In genomic region chr5:30539004-30539634, GRCh38 we compare ENCODE assay signal across 18 cellular contexts.
DNase-seq lines count a peak whose midpoint lies in the region; ATAC-seq, FAIRE-seq and TF ChIP-seq lines count a peak whose summit lies in the region.
"Had no signal": no experiment of that assay in that cellular context is flagged by ENCODE, and none has a peak within 500 bp of the region (broad histone marks: within the 10 kb centered on the region; RNA-seq: fewer than 3 reads in every experiment).

No MANE protein-coding gene starts in this region.

- TF ChIP-seq POLR2A in heart left ventricle (IDR thresholded peaks at IDR 0.05) = no peak

- WGBS in heart left ventricle, 4 donors = 20 to 43% (median 30%) methylated on average over 4 of the region's 4 CpGs
- 47% methylated on average over 2 of the region's 4 CpGs for WGBS in mesenchymal stem cell

- no peak overlapping the region for H3K4me3 ChIP-seq in astrocyte (ENCODE audit: insufficient read depth, low read depth, low read length)
- H3K4me3 ChIP-seq in heart left ventricle = no peak overlapping the region
- no peak overlapping the region for H3K4me3 ChIP-seq in mesenchymal stem cell (ENCODE audit: insufficient read depth in 1 of 2, low read depth in 1 of 2, low read length in 2 of 2)
- H3K4me3 ChIP-seq: gastrocnemius medialis, K562 had no signal

- no peak overlapping the region for H3K4ac ChIP-seq in mesenchymal stem cell (ENCODE audit: low read depth in 1 of 2, low read length in 2 of 2)

- H3K27me3 Mint-ChIP-seq in astrocyte (ENCODE audit: low read depth, unreplicated experiment) = no peaks in the 10 kb centered on the region
- H3K27me3 Mint-ChIP-seq: activated naive CD8-positive, alpha-beta T cell; dendritic cell treated with granulocyte-macrophage colony-stimulating factor and Interleukin-4, amounts not matched to agents 40 ng/mL and 50 ng/mL, for 4 days; type B pancreatic cell had no signal

- H2AFZ ChIP-seq in astrocyte (ENCODE audit: low read depth, low read length) (no peak overlapping the region), mesenchymal stem cell (ENCODE audit: low read depth, low read length) (no peak overlapping the region)

- H3K4me3 Mint-ChIP-seq in astrocyte (ENCODE audit: unreplicated experiment) = no peak overlapping the region
- H3K4me3 Mint-ChIP-seq: activated naive CD8-positive, alpha-beta T cell; dendritic cell treated with granulocyte-macrophage colony-stimulating factor and Interleukin-4, amounts not matched to agents 40 ng/mL and 50 ng/mL, for 4 days; type B pancreatic cell had no signal

- peaks cover 16% of the 10 kb centered on the region for H3K4me1 Mint-ChIP-seq in astrocyte (ENCODE audit: low read depth, unreplicated experiment)

- no peaks in the 10 kb centered on the region for H3K36me3 ChIP-seq in astrocyte (ENCODE audit: insufficient read depth, low read length)
- H3K36me3 ChIP-seq in heart left ventricle = no peaks in the 10 kb centered on the region
- H3K36me3 ChIP-seq in mesenchymal stem cell (ENCODE audit: control insufficient read depth in 1 of 2, insufficient read depth in 2 of 2, low read depth in 1 of 2, low read length in 2 of 2) = no peaks in the 10 kb centered on the region
- H3K36me3 ChIP-seq: gastrocnemius medialis had no signal

- no peaks in the 10 kb centered on the region for H3K79me1 ChIP-seq in mesenchymal stem cell (replicated peaks; ENCODE audit: low read length, poor library complexity, severe bottlenecking)

- H3K79me2 ChIP-seq in astrocyte (ENCODE audit: insufficient read depth, low read length) = no peaks in the 10 kb centered on the region

- no peaks in the 10 kb centered on the region for H3K9me3 Mint-ChIP-seq in astrocyte (ENCODE audit: unreplicated experiment)
- H3K9me3 Mint-ChIP-seq: type B pancreatic cell had no signal

- no peak overlapping the region for H3K27ac ChIP-seq in astrocyte (ENCODE audit: low read depth, low read length)
- H3K27ac ChIP-seq in heart left ventricle = no peak overlapping the region
- no peak overlapping the region for H3K27ac ChIP-seq in mesenchymal stem cell (ENCODE audit: low read length, poor library complexity, severe bottlenecking)
- H3K27ac ChIP-seq: gastrocnemius medialis, VCaP had no signal

- H3K4me2 ChIP-seq in astrocyte (ENCODE audit: low read length) (no peak overlapping the region), mesenchymal stem cell (ENCODE audit: low read length, poor library complexity, severe bottlenecking) (no peak overlapping the region)

- TF ChIP-seq CTCF in AG09319 (IDR thresholded peaks at IDR 0.05; ENCODE audit: low read depth, low read length) = no peak
- no peak for TF ChIP-seq CTCF in astrocyte (IDR thresholded peaks at IDR 0.05; ENCODE audit: insufficient read depth, low read depth, low read length)
- no peak for TF ChIP-seq CTCF in heart left ventricle (IDR thresholded peaks at IDR 0.05)

- no peaks in the 10 kb centered on the region for H3K4me1 ChIP-seq in astrocyte (ENCODE audit: insufficient read depth, low read length)
- H3K4me1 ChIP-seq in heart left ventricle = peaks cover 0 to 3% (median 0%) of the 10 kb centered on the region in 12 donors
- no peaks in the 10 kb centered on the region for H3K4me1 ChIP-seq in mesenchymal stem cell (ENCODE audit: control insufficient read depth, insufficient read depth, low read depth, low read length)
- H3K4me1 ChIP-seq: gastrocnemius medialis had no signal

- FAIRE-seq in astrocyte (lab: Jason Lieb, UNC) = no peak
- FAIRE-seq: K562 had no signal

- peak overlapping the region; percentile 60 for H3K27ac Mint-ChIP-seq in astrocyte (ENCODE audit: unreplicated experiment)
- H3K27ac Mint-ChIP-seq: activated naive CD8-positive, alpha-beta T cell; dendritic cell treated with granulocyte-macrophage colony-stimulating factor and Interleukin-4, amounts not matched to agents 40 ng/mL and 50 ng/mL, for 4 days; type B pancreatic cell had no signal

- DNase-seq in AG09319 (ENCODE audit: extremely low read depth, low read depth) (peak; percentile 3), astrocyte (ENCODE audit: low read depth) (peak; percentile 63), heart left ventricle (peak; percentile 65 to 78 (median 67)), mesenchymal stem cell (peak; percentile 10), SKM-1 treated with dmso at 0.1 percent for 144 hours (lab: John Stamatoyannopoulos, UW; ENCODE audit: unreplicated experiment) (no peak), activated T-cell treated with anti-CD3 and anti-CD28 coated beads for 4 hours (no peak), DMS153 (lab: John Stamatoyannopoulos, UW) (no peak), NCI-H146 (lab: John Stamatoyannopoulos, UW) (no peak)
- DNase-seq: ACHN; gastrocnemius medialis; NCI-H1694 treated with DMSO at 0.1 percent for 48 hours; NCI-H774; stimulated activated CD8-positive, alpha-beta memory T cell treated with anti-CD3 and anti-CD28 coated beads, Interleukin-4, amount 100 ng/mL, for 48 hours had no signal

- no peak overlapping the region for H2AK5ac ChIP-seq in mesenchymal stem cell (ENCODE audit: low read length, severe bottlenecking)

- H3K36me3 Mint-ChIP-seq in astrocyte (ENCODE audit: low read depth, unreplicated experiment) = no peaks in the 10 kb centered on the region
- H3K36me3 Mint-ChIP-seq: activated naive CD8-positive, alpha-beta T cell; type B pancreatic cell had no signal

- intact Hi-C loops in heart left ventricle (cut with DNase I) = no loop called here

- H2BK5ac ChIP-seq in mesenchymal stem cell (ENCODE audit: low read depth, low read length, poor library complexity, severe bottlenecking) = no peak overlapping the region

- H4K20me1 ChIP-seq in astrocyte (ENCODE audit: insufficient read depth, low read length) = no peaks in the 10 kb centered on the region

- H2BK12ac ChIP-seq in mesenchymal stem cell (ENCODE audit: low read length in 2 of 2) = no peak overlapping the region

- no peaks in the 10 kb centered on the region for H3K9me3 ChIP-seq in astrocyte (ENCODE audit: insufficient read depth, low read depth, low read length)
- peaks cover 0 to 14% (median 2%) of the 10 kb centered on the region in 12 donors for H3K9me3 ChIP-seq in heart left ventricle
- H3K9me3 ChIP-seq in mesenchymal stem cell (ENCODE audit: control insufficient read depth, low read length) = peaks cover 12% of the 10 kb centered on the region
- H3K9me3 ChIP-seq: gastrocnemius medialis had no signal

- H3K18ac ChIP-seq in mesenchymal stem cell (ENCODE audit: low read depth in 1 of 2, low read length in 2 of 2) = no peak overlapping the region

- no peak overlapping the region for H4K8ac ChIP-seq in mesenchymal stem cell (ENCODE audit: low read length)

- no peak overlapping the region for H2BK120ac ChIP-seq in mesenchymal stem cell (ENCODE audit: low read depth, low read length)

- H4K91ac ChIP-seq in mesenchymal stem cell (ENCODE audit: low read length) = no peak overlapping the region

- no peak overlapping the region for H3K9ac ChIP-seq in astrocyte (ENCODE audit: low read length)
- H3K9ac ChIP-seq in mesenchymal stem cell (ENCODE audit: low read length) = no peak overlapping the region

- H2BK15ac ChIP-seq in mesenchymal stem cell (ENCODE audit: low read depth, poor library complexity, severe bottlenecking) = no peak overlapping the region

- no peak overlapping the region for H3K23ac ChIP-seq in mesenchymal stem cell (ENCODE audit: low read length in 2 of 2)

- H3K14ac ChIP-seq in mesenchymal stem cell (ENCODE audit: low read length in 2 of 2) = no peak overlapping the region

- no peaks in the 10 kb centered on the region for H3K27me3 ChIP-seq in astrocyte (ENCODE audit: insufficient read depth, low read length)
- H3K27me3 ChIP-seq in heart left ventricle = no peaks in the 10 kb centered on the region
- no peaks in the 10 kb centered on the region for H3K27me3 ChIP-seq in mesenchymal stem cell (ENCODE audit: control insufficient read depth in 1 of 2, insufficient read depth in 1 of 2, low read length in 2 of 2)
- H3K27me3 ChIP-seq: gastrocnemius medialis had no signal

- ATAC-seq in heart left ventricle = peak; percentile 90 to 100 (median 98)
- ATAC-seq: gastrocnemius medialis, K562 had no signal

Comparison
In these comparisons a context has a peak if more than half of its experiments do, and no peak if none do; other contexts are left out.
1. DNase-seq: peak in AG09319 (single experiment), astrocyte (single experiment), heart left ventricle (5 of 5) and mesenchymal stem cell (single experiment); none in SKM-1 treated with dmso at 0.1 percent for 144 hours (single experiment), activated T-cell treated with anti-CD3 and anti-CD28 coated beads for 4 hours (single experiment), DMS153 (single experiment) and NCI-H146 (single experiment).